In the genomic region with DNA sequence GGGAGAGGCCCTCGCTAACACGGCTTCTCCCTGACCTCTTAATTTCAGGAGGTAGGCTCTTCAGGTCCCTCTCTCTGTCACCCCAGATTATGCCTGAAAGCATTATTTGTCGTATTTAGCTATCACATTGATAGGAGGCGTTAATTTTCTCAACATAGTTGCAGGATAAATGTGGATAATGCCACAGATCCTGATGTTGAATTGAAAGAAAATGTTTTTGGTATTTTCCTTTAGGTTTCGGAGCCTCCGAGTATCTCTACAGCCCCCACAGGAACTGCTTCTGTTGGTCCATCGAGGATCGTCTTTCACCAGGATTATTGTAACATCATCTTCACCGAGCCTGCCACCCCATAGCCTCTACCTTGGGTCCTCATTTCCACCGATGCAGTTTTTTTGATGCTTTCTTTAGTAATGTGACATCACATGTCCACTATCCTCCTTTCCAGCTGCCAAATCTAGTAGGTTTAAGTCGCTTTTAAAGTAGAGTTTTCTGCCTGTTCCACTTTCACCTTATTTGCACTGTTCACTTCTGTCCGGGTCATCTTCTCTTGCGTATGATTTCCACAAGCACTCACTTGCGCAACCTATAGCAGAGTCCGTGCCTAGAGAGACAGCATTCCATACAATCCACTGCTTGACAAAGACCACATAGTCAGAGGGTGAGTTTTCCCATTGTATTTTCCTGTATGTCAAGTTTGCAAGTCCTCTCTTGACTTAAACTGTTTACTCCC, we compare ENCODE assay signal across 8 cellular contexts. TPM values are rescaled to one million over a fixed set of nuclear protein-coding genes. Genes with fewer than 3 reads are reported as not detected.
DNase-seq lines count a peak whose midpoint lies in the region; ATAC-seq and TF ChIP-seq lines count a peak whose summit lies in the region.

No MANE protein-coding gene starts in this region.

- peak overlapping the region; percentile 88 for H3K9ac ChIP-seq in OCI-LY3 (ENCODE audit: low read length)

- ATAC-seq in Right ventricle myocardium inferior, result no peak
- peak; percentile 6 for ATAC-seq in memory B cell (ENCODE audit: low read depth)
- ATAC-seq in GM21360 (IDR thresholded peaks at IDR 0.05; ENCODE audit: unreplicated experiment), result no peak

- peak overlapping the region; percentile 84 for H3K4me3 Mint-ChIP-seq in memory B cell

- H3K36me3 ChIP-seq in right atrium auricular region (no peaks in the 10 kb centered on the region), OCI-LY3 (replicated peaks; ENCODE audit: low read depth, low read length) (peaks cover 47% of the 10 kb centered on the region), urinary bladder (ENCODE audit: insufficient read depth) (no peaks in the 10 kb centered on the region)

- H3K4me3 ChIP-seq in right atrium auricular region, result peak overlapping the region; percentile 75 to 85
- H3K4me3 ChIP-seq in OCI-LY3 (ENCODE audit: low read length), result peak overlapping the region; percentile 97
- peak overlapping the region; percentile 77 for H3K4me3 ChIP-seq in coronary artery
- peak overlapping the region; percentile 75 for H3K4me3 ChIP-seq in urinary bladder (ENCODE audit: low read depth, low read length)

- H3K27me3 ChIP-seq in right atrium auricular region, result no peaks in the 10 kb centered on the region
- H3K27me3 ChIP-seq in OCI-LY3 (ENCODE audit: low read depth, low read length), result no peaks in the 10 kb centered on the region

- H3K9me3 ChIP-seq in right atrium auricular region, result no peaks in the 10 kb centered on the region
- peaks cover 38% of the 10 kb centered on the region for H3K9me3 ChIP-seq in OCI-LY3 (ENCODE audit: insufficient read depth, low read length)

- H3K4me2 ChIP-seq in OCI-LY3 (ENCODE audit: low read length), result peak overlapping the region; percentile 97

- peaks cover 9% of the 10 kb centered on the region for H3K36me3 Mint-ChIP-seq in memory B cell

- intact Hi-C loops in Right ventricle myocardium inferior (cut with DNase I), result loop anchor here (2.0 to 5.0 kb wide), 3 partner anchors 47 to 290 kb away; a partner anchor contains a TSS

- H4K20me1 ChIP-seq in OCI-LY3 (ENCODE audit: insufficient read depth, low read length), result no peaks in the 10 kb centered on the region

- WGBS in urinary bladder, result 27% methylated on average over 15 of the region's 15 CpGs

- H3K4me1 Mint-ChIP-seq in memory B cell, result peaks cover 18% of the 10 kb centered on the region

- no peaks in the 10 kb centered on the region for H3K27me3 Mint-ChIP-seq in memory B cell

- peak overlapping the region; percentile 82 for H3K27ac Mint-ChIP-seq in memory B cell

- no peak for DNase-seq in right atrium auricular region (ENCODE audit: low spot score)
- DNase-seq in Right ventricle myocardium inferior (ENCODE audit: missing footprints), result no peak
- no peak for DNase-seq in coronary artery (ENCODE audit: low spot score)
- no peak for DNase-seq in memory B cell (ENCODE audit: low spot score in 2 of 2)
- no peak for DNase-seq in DMS114 treated with DMSO at 0.1 percent for 48 hours (lab: John Stamatoyannopoulos, UW; ENCODE audit: unreplicated experiment)

- H3K79me2 ChIP-seq in OCI-LY3 (ENCODE audit: low read length), result peaks cover 11% of the 10 kb centered on the region

- peaks cover 0 to 17% of the 10 kb centered on the region in 2 donors for H3K4me1 ChIP-seq in right atrium auricular region
- peaks cover 25% of the 10 kb centered on the region for H3K4me1 ChIP-seq in OCI-LY3 (ENCODE audit: low read length)
- peaks cover 4% of the 10 kb centered on the region for H3K4me1 ChIP-seq in urinary bladder (ENCODE audit: insufficient read depth)

- H3K27ac ChIP-seq in right atrium auricular region (peak overlapping the region; percentile 81 to 85), OCI-LY3 (ENCODE audit: low read length) (peak overlapping the region; percentile 53), coronary artery (peak overlapping the region; percentile 77 to 84), urinary bladder (ENCODE audit: low read depth) (peak overlapping the region; percentile 84)

- H2AFZ ChIP-seq in OCI-LY3 (ENCODE audit: low read depth, low read length), result peak overlapping the region; percentile 83; the same call in 1 of the 2 replicates

- peaks cover 3% of the 10 kb centered on the region for H3K9me3 Mint-ChIP-seq in memory B cell

- TF ChIP-seq CTCF in right atrium auricular region (IDR thresholded peaks at IDR 0.05) (no peak), OCI-LY3 (IDR thresholded peaks at IDR 0.05; ENCODE audit: low read depth, low read length) (no peak), coronary artery (IDR thresholded peaks at IDR 0.05) (no peak)

RNA-seq across cellular contexts. Expression of a gene that starts 0.7 kb away (rescaled TPM):
- total RNA-seq in right atrium auricular region, result 1 to 10 TPM; 1.5 to 2.3 TPM
- 2.3 TPM for total RNA-seq in Right ventricle myocardium inferior
- total RNA-seq in urinary bladder, result 12.0 TPM
- 3.6 TPM for polyA plus RNA-seq in urinary bladder

RNA-seq across cellular contexts. Expression of a gene that starts 55.0 kb away (rescaled TPM):
- total RNA-seq in right atrium auricular region, result 10 to 100 TPM in 1 of 2 donors, 1 to 10 TPM in 1; 8.1 to 13.6 TPM
- total RNA-seq in Right ventricle myocardium inferior, result 17.3 TPM
- 85.3 TPM for total RNA-seq in urinary bladder
- polyA plus RNA-seq in urinary bladder, result 21.9 TPM
